In the genomic region with DNA sequence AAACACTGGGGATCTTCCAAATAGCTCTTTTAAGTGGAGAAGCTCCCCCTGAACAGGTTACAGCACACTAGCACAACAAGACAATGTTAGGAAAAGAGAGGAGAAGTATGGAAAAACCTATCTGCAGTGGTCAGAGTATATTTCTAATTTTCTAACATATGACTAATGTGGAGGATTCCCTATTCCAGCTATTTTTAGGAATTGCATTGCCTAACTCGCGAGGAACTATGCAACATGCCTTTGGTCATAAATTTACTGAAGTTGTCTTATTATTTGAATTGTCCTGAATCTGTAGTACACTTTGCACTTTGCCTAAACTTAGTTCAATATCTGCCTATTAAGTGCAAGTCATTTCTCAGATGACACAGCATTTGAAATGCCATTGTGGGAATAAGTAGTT, we compare ENCODE assay signal across 18 cellular contexts.
"Had no signal": no experiment of that assay in that cellular context is flagged by ENCODE, and none has a peak within 500 bp of the region (broad histone marks: within the 10 kb centered on the region; RNA-seq: fewer than 3 reads in every experiment).

No MANE protein-coding gene starts in this region.

- H3K36me3 Mint-ChIP-seq: activated CD8-positive, alpha-beta memory T cell treated with anti-CD3 and anti-CD28 coated beads, Interleukin-2, amount 10 ng/mL, durations not matched to agents 7 days and 5 days; activated naive CD8-positive, alpha-beta T cell treated with anti-CD3 and anti-CD28 coated beads for 36 hours; T-cell had no signal

- DNase-seq: activated B cell treated with CpG ODN at 0.5 μM for 24 hours; activated CD4-positive, alpha-beta memory T cell treated with anti-CD3 and anti-CD28 coated beads, Interleukin-2, amount 10 ng/mL, durations not matched to agents 7 days and 5 days; activated CD4-positive, alpha-beta T cell treated with anti-CD3 and anti-CD28 coated beads for 4 hours; activated CD8-positive, alpha-beta memory T cell treated with anti-CD3 and anti-CD28 coated beads, Interleukin-2, amount 10 ng/mL, durations not matched to agents 7 days and 5 days; activated naive CD8-positive, alpha-beta T cell treated with anti-CD3 and anti-CD28 coated beads for 36 hours; anterior cingulate cortex; brain microvascular endothelial cell; central memory CD4-positive, alpha-beta T cell; dorsolateral prefrontal cortex; stimulated activated CD4-positive, alpha-beta T cell treated with anti-CD3 and anti-CD28 coated beads, Interleukin-12 subunit alpha, Interleukin-12 subunit beta, amount 100 ng/mL, for 4 hours; stimulated activated CD4-positive, alpha-beta T cell treated with anti-CD3 and anti-CD28 coated beads, Interleukin-1b, Interleukin-23, amount 100 ng/mL, for 48 hours; stimulated activated CD8-positive, alpha-beta memory T cell treated with anti-CD3 and anti-CD28 coated beads, Interleukin-4, amount 100 ng/mL, for 48 hours; stimulated activated naive CD4-positive, alpha-beta T cell; T-cell; thyroid gland; uterus had no signal

- H3K9me3 ChIP-seq: thyroid gland, uterus had no signal

- H3K4me3 Mint-ChIP-seq: activated B cell treated with CpG ODN at 0.5 μM for 24 hours; activated CD4-positive, alpha-beta memory T cell treated with anti-CD3 and anti-CD28 coated beads, Interleukin-2, amount 10 ng/mL, durations not matched to agents 7 days and 5 days; activated CD8-positive, alpha-beta memory T cell treated with anti-CD3 and anti-CD28 coated beads, Interleukin-2, amount 10 ng/mL, durations not matched to agents 7 days and 5 days; activated naive CD8-positive, alpha-beta T cell treated with anti-CD3 and anti-CD28 coated beads for 36 hours; natural killer cell treated with Interleukin-12 subunit alpha and Interleukin-12 subunit beta and Interleukin-15 and Interleukin-18, amount 100 ng/mL, for 72 hours; T-cell had no signal

- H3K27me3 Mint-ChIP-seq: activated B cell treated with CpG ODN at 0.5 μM for 24 hours; activated CD4-positive, alpha-beta memory T cell treated with anti-CD3 and anti-CD28 coated beads, Interleukin-2, amount 10 ng/mL, durations not matched to agents 7 days and 5 days; activated CD8-positive, alpha-beta memory T cell treated with anti-CD3 and anti-CD28 coated beads, Interleukin-2, amount 10 ng/mL, durations not matched to agents 7 days and 5 days; activated naive CD8-positive, alpha-beta T cell treated with anti-CD3 and anti-CD28 coated beads for 36 hours; natural killer cell treated with Interleukin-12 subunit alpha and Interleukin-12 subunit beta and Interleukin-15 and Interleukin-18, amount 100 ng/mL, for 72 hours; T-cell had no signal

- H3K9me3 Mint-ChIP-seq: activated CD4-positive, alpha-beta memory T cell treated with anti-CD3 and anti-CD28 coated beads, Interleukin-2, amount 10 ng/mL, durations not matched to agents 7 days and 5 days had no signal

- H3K4me1 Mint-ChIP-seq: activated B cell treated with CpG ODN at 0.5 μM for 24 hours; activated CD4-positive, alpha-beta memory T cell treated with anti-CD3 and anti-CD28 coated beads, Interleukin-2, amount 10 ng/mL, durations not matched to agents 7 days and 5 days; activated CD8-positive, alpha-beta memory T cell treated with anti-CD3 and anti-CD28 coated beads, Interleukin-2, amount 10 ng/mL, durations not matched to agents 7 days and 5 days; activated naive CD8-positive, alpha-beta T cell treated with anti-CD3 and anti-CD28 coated beads for 36 hours; T-cell had no signal

- H3K4me1 ChIP-seq: thyroid gland, uterus had no signal

- H3K27ac Mint-ChIP-seq: activated B cell treated with CpG ODN at 0.5 μM for 24 hours; activated CD4-positive, alpha-beta memory T cell treated with anti-CD3 and anti-CD28 coated beads, Interleukin-2, amount 10 ng/mL, durations not matched to agents 7 days and 5 days; activated CD8-positive, alpha-beta memory T cell treated with anti-CD3 and anti-CD28 coated beads, Interleukin-2, amount 10 ng/mL, durations not matched to agents 7 days and 5 days; activated naive CD8-positive, alpha-beta T cell treated with anti-CD3 and anti-CD28 coated beads for 36 hours; natural killer cell treated with Interleukin-12 subunit alpha and Interleukin-12 subunit beta and Interleukin-15 and Interleukin-18, amount 100 ng/mL, for 72 hours; T-cell had no signal

- ATAC-seq: activated CD8-positive, alpha-beta memory T cell treated with anti-CD3 and anti-CD28 coated beads, Interleukin-2, amount 10 ng/mL, durations not matched to agents 7 days and 5 days; natural killer cell treated with Interleukin-12 subunit alpha and Interleukin-12 subunit beta and Interleukin-15 and Interleukin-18, amount 100 ng/mL, for 72 hours; T-cell had no signal

- H3K27ac ChIP-seq: brain microvascular endothelial cell, dorsolateral prefrontal cortex, epithelial cell of prostate, thyroid gland, uterus had no signal

- H3K27me3 ChIP-seq: brain microvascular endothelial cell, dorsolateral prefrontal cortex, thyroid gland, uterus had no signal

- H3K4me3 ChIP-seq: dorsolateral prefrontal cortex, thyroid gland, uterus had no signal
